In genomic region chr16:3690991-3691720, GRCh38 we compare ENCODE assay signal across 1 cellular context.
TF ChIP-seq lines count a peak whose summit lies in the region.

No MANE protein-coding gene starts in this region.

TF ChIP-seq in endothelial cell of umbilical vein, 7 proteins besides CTCF, POLR2A, EP300 and RAD21:
- TF ChIP-seq EZH2 (IDR thresholded peaks at IDR 0.05; ENCODE audit: borderline replicate concordance, low read depth, low read length, severe bottlenecking): no peak
